ENCODE assay signal across 8 cellular contexts in genomic region chr4:112704991-112705845, GRCh38.
DNase-seq lines count a peak whose midpoint lies in the region; ATAC-seq and TF ChIP-seq lines count a peak whose summit lies in the region.

No MANE protein-coding gene starts in this region.

- H3K36me3 Mint-ChIP-seq in CD14-positive monocyte, result peaks cover 3 to 10% of the 10 kb centered on the region in 2 donors
- H3K36me3 Mint-ChIP-seq in activated naive CD8-positive, alpha-beta T cell treated with anti-CD3 and anti-CD28 coated beads for 36 hours, result no peaks in the 10 kb centered on the region
- H3K36me3 Mint-ChIP-seq in osteocyte (ENCODE audit: unreplicated experiment), result no peaks in the 10 kb centered on the region

- peaks cover 14% of the 10 kb centered on the region for H3K4me1 Mint-ChIP-seq in CD14-positive monocyte
- H3K4me1 Mint-ChIP-seq in activated naive CD8-positive, alpha-beta T cell treated with anti-CD3 and anti-CD28 coated beads for 36 hours, result peaks cover 18% of the 10 kb centered on the region
- peaks cover 10% of the 10 kb centered on the region for H3K4me1 Mint-ChIP-seq in osteocyte (ENCODE audit: unreplicated experiment)

- TF ChIP-seq CTCF in CD14-positive monocyte (IDR thresholded peaks at IDR 0.05) (no peak), osteocyte (IDR thresholded peaks at IDR 0.05) (no peak)

- H3K4me3 Mint-ChIP-seq in CD14-positive monocyte, result peak overlapping the region; percentile 65 to 73
- peak overlapping the region; percentile 78 for H3K4me3 Mint-ChIP-seq in activated naive CD8-positive, alpha-beta T cell treated with anti-CD3 and anti-CD28 coated beads for 36 hours
- H3K4me3 Mint-ChIP-seq in osteocyte (ENCODE audit: unreplicated experiment), result peak overlapping the region; percentile 70

- DNase-seq in CD14-positive monocyte (ENCODE audit: low spot score), result no peak
- peak; percentile 19 for DNase-seq in LoVo (ENCODE audit: low spot score)
- DNase-seq in activated naive CD8-positive, alpha-beta T cell treated with anti-CD3 and anti-CD28 coated beads for 36 hours, result peak; percentile 1
- DNase-seq in Right ventricle myocardium inferior (ENCODE audit: missing footprints), result peak; percentile 71
- DNase-seq in osteocyte (ENCODE audit: extremely low spot score, unreplicated experiment), result no peak
- no peak for DNase-seq in NOMO-1 treated with DMSO at 0.1 percent for 48 hours (lab: John Stamatoyannopoulos, UW; ENCODE audit: unreplicated experiment)

- H3K27me3 Mint-ChIP-seq in CD14-positive monocyte (ENCODE audit: low read depth in 3 of 3) (peaks cover 43 to 63% (median 58%) of the 10 kb centered on the region in 3 donors), osteocyte (ENCODE audit: unreplicated experiment) (peaks cover 67% of the 10 kb centered on the region)
- peaks cover 65% of the 10 kb centered on the region for H3K27me3 Mint-ChIP-seq in activated naive CD8-positive, alpha-beta T cell treated with anti-CD3 and anti-CD28 coated beads for 36 hours

- H3K9me3 Mint-ChIP-seq in CD14-positive monocyte, result peaks cover 0 to 17% (median 10%) of the 10 kb centered on the region in 7 donors
- peaks cover 2% of the 10 kb centered on the region for H3K9me3 Mint-ChIP-seq in activated naive CD8-positive, alpha-beta T cell treated with anti-CD3 and anti-CD28 coated beads for 36 hours
- no peaks in the 10 kb centered on the region for H3K9me3 Mint-ChIP-seq in osteocyte (ENCODE audit: unreplicated experiment)

- peak; percentile 47 for ATAC-seq in GM19395 (IDR thresholded peaks at IDR 0.05; ENCODE audit: unreplicated experiment)
- ATAC-seq in Right ventricle myocardium inferior, result peak; percentile 79
- ATAC-seq in GM18519 (IDR thresholded peaks at IDR 0.05; ENCODE audit: low FRiP score, unreplicated experiment), result no peak

- H3K27ac Mint-ChIP-seq in CD14-positive monocyte, result no peak overlapping the region
- H3K27ac Mint-ChIP-seq in activated naive CD8-positive, alpha-beta T cell treated with anti-CD3 and anti-CD28 coated beads for 36 hours, result no peak overlapping the region
- H3K27ac Mint-ChIP-seq in osteocyte (ENCODE audit: unreplicated experiment), result no peak overlapping the region

- intact Hi-C loops in CD14-positive monocyte (cut with micrococcal nuclease), result no loop called here
- intact Hi-C loops in Right ventricle myocardium inferior (cut with DNase I), result loop anchor here (5.0 kb wide), 1 partner anchor 68 kb away; the partner anchor contains the start of genes LARP7 and ZGRF1

Comparison
In these comparisons a context has a peak if more than half of its experiments do, and no peak if none do; other contexts are left out.
1. DNase-seq: peak in LoVo (single experiment), activated naive CD8-positive, alpha-beta T cell treated with anti-CD3 and anti-CD28 coated beads for 36 hours (single experiment) and Right ventricle myocardium inferior (single experiment); none in CD14-positive monocyte (single experiment), osteocyte (single experiment) and NOMO-1 treated with DMSO at 0.1 percent for 48 hours (single experiment).
2. Peak in every context shown above with its lines, with median percentiles within 50 percentile points of each other: H3K4me3 Mint-ChIP-seq.